1 cellular context compared by ENCODE assay signal in genomic region chr19:3083964-3084363, GRCh38.
TF ChIP-seq lines count a peak whose summit lies in the region.

No MANE protein-coding gene starts in this region.

TF ChIP-seq in HepG2, 621 proteins besides CTCF, POLR2A, EP300 and RAD21:
- peak; percentile 58 for TF ChIP-seq ZNF121 (CRISPR knock-in tag; IDR thresholded peaks at IDR 0.05)
- TF ChIP-seq ETV6 (CRISPR knock-in tag; conservative IDR thresholded peaks at IDR 0.05), result no peak
